ENCODE assay signal across 8 cellular contexts in the genomic region with DNA sequence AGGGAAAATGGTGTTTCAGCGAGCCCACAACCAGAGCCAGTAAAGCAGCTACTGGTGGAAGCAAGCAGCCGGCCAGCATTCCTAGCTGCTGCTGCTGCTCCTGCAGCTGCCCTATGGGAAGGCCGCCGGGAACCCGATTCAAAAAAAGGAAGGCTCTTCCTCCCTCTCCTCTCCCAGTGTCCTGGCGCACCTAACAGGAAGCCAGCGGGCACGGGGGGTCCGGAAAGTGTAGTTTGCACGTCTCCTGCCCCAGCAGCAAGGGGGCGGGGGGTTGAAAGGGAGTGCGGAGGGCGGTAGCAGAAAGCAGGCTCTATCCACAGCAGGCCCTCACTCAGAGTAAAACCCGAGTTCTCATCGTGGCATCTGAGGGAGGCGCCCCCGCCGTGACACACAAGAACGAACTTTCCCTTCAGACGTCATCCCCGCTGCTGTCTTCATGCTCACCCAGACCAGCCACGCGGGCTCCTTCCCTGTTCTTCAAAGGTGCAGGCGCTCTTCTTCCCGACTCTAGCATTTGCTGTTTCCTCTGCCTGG. TPM values are rescaled to one million over a fixed set of nuclear protein-coding genes. Genes with fewer than 3 reads are reported as not detected.
DNase-seq lines count a peak whose midpoint lies in the region; ATAC-seq, FAIRE-seq and TF ChIP-seq lines count a peak whose summit lies in the region.

No MANE protein-coding gene starts in this region.

- H3K36me3 ChIP-seq in A673 (ENCODE audit: insufficient read depth, low read length, poor library complexity, severe bottlenecking) (no peaks in the 10 kb centered on the region), body of pancreas (replicated peaks in 1 of 2; ENCODE audit: insufficient read depth in 1 of 2, low read depth in 2 of 2) (no peaks in the 10 kb centered on the region), small intestine (ENCODE audit: control insufficient read depth in 2 of 2, insufficient read depth in 2 of 2, low read length in 2 of 2) (no peaks in the 10 kb centered on the region)

- POLR2A ChIA-PET in A673 (lab: Charles Lee; ENCODE audit: low non-redundant PET), result interaction anchor here (0.6 kb wide), 1 partner anchor 1544 kb away, joined by 3 read pairs; no protein-coding TSS in a partner anchor

- CTCF ChIA-PET in A673 (lab: Charles Lee), result no interaction called here

- TF ChIP-seq POLR2A in body of pancreas (IDR thresholded peaks at IDR 0.05), result no peak

- H3K4me3 ChIP-seq in A673 (ENCODE audit: low read depth, low read length, poor library complexity, severe bottlenecking) (no peak overlapping the region), body of pancreas (no peak overlapping the region), small intestine (ENCODE audit: low read depth in 1 of 2, low read length in 2 of 2) (no peak overlapping the region)

- peak overlapping the region; percentile 39 for H3K27ac ChIP-seq in A673 (ENCODE audit: low read depth, low read length, poor library complexity, severe bottlenecking)
- H3K27ac ChIP-seq in body of pancreas, result peak overlapping the region in 1 of 4 donors; percentile 8
- H3K27ac ChIP-seq in small intestine (ENCODE audit: low read depth in 1 of 2, low read length in 1 of 2), result peak overlapping the region; percentile 12 to 39

- H3K27me3 ChIP-seq in A673 (replicated peaks; ENCODE audit: insufficient read depth, low read depth, low read length, poor library complexity) (no peaks in the 10 kb centered on the region), body of pancreas (no peaks in the 10 kb centered on the region), small intestine (ENCODE audit: control insufficient read depth in 2 of 2, insufficient read depth in 2 of 2, low read length in 2 of 2) (no peaks in the 10 kb centered on the region)

- intact Hi-C loops in A673 (cut with micrococcal nuclease; ENCODE audit: unreplicated experiment) (no loop called here), body of pancreas (cut with DNase I) (no loop called here)

- ATAC-seq in HG02642 (IDR thresholded peaks at IDR 0.05; ENCODE audit: poor library complexity, unreplicated experiment), result peak; percentile 67
- peak; percentile 59 for ATAC-seq in body of pancreas
- ATAC-seq in HG03565 (IDR thresholded peaks at IDR 0.05; ENCODE audit: unreplicated experiment), result no peak

- H3K9me3 ChIP-seq in A673 (ENCODE audit: low read depth, low read length, poor library complexity, severe bottlenecking), result no peaks in the 10 kb centered on the region
- H3K9me3 ChIP-seq in body of pancreas, result no peaks in the 10 kb centered on the region
- no peaks in the 10 kb centered on the region for H3K9me3 ChIP-seq in small intestine (ENCODE audit: control insufficient read depth, low read depth)

- BruUV-seq in A673 (replicated peaks; lab: Mats Ljungman, UMichigan), result no TSS peak

- no peak for FAIRE-seq in small intestine (lab: Jason Lieb, UNC)

- 36 to 50% methylated on average over 22 to 24 of the region's 25 CpGs for WGBS in body of pancreas, 2 donors
- WGBS in small intestine, 3 donors, result 35 to 64% (median 48%) methylated on average over 23 to 25 of the region's 25 CpGs

- DNase-seq in A673 (ENCODE audit: low spot score) (peak; percentile 74), body of pancreas (peak; percentile 14 to 51 (median 33)), islet precursor cell (peak; percentile 89), small intestine (no peak), NCI-H2029 treated with DMSO at 0.1 percent for 48 hours (lab: John Stamatoyannopoulos, UW) (no peak), NCI-H1105 (lab: John Stamatoyannopoulos, UW) (no peak)

- TF ChIP-seq CTCF in A673 (conservative IDR thresholded peaks at IDR 0.05; ENCODE audit: low read depth, low read length) (no peak), body of pancreas (IDR thresholded peaks at IDR 0.05) (peak in 4 of 7 experiments; percentile 16 to 25 (median 24))

- H3K4me1 ChIP-seq in A673 (ENCODE audit: insufficient read depth, low read length, poor library complexity, severe bottlenecking), result no peaks in the 10 kb centered on the region
- no peaks in the 10 kb centered on the region for H3K4me1 ChIP-seq in body of pancreas
- H3K4me1 ChIP-seq in small intestine (ENCODE audit: control insufficient read depth in 2 of 2, insufficient read depth in 1 of 2, low read depth in 1 of 2, low read length in 1 of 2), result peaks cover 6 to 8% of the 10 kb centered on the region in 2 donors

RNA-seq across cellular contexts. Expression of a gene that starts 16.5 kb away (rescaled TPM):
- total RNA-seq in A673 (2021), result not detected in 2 replicates
- not detected for total RNA-seq in body of pancreas
- not detected for polyA plus RNA-seq in small intestine

RNA-seq across cellular contexts. Expression of a gene that starts 21.2 kb away (rescaled TPM):
- total RNA-seq in A673 (2021), result 50.2 and 55.8 TPM in 2 replicates
- total RNA-seq in body of pancreas, result 10 to 100 TPM; 17.1 to 22.4 TPM
- 10 to 100 TPM; 16.5 to 40.9 (median 23.7) TPM for polyA plus RNA-seq in small intestine

Comparison
In these comparisons a context has a peak if more than half of its experiments do, and no peak if none do; other contexts are left out.
1. DNase-seq: peak in A673 (single experiment), body of pancreas (4 of 4) and islet precursor cell (single experiment); none in small intestine (single experiment), NCI-H2029 treated with DMSO at 0.1 percent for 48 hours (single experiment) and NCI-H1105 (single experiment).